ENCODE assay signal across 22 cellular contexts in genomic region chr9:68648164-68648563, GRCh38. TPM values are rescaled to one million over a fixed set of nuclear protein-coding genes. Genes with fewer than 3 reads are reported as not detected.
DNase-seq lines count a peak whose midpoint lies in the region; ATAC-seq, FAIRE-seq and TF ChIP-seq lines count a peak whose summit lies in the region.
"Had no signal": no experiment of that assay in that cellular context is flagged by ENCODE, and none has a peak within 500 bp of the region (broad histone marks: within the 10 kb centered on the region; RNA-seq: fewer than 3 reads in every experiment).

No MANE protein-coding gene starts in this region.

- peaks cover 0 to 3% (median 0%) of the 10 kb centered on the region in 3 donors for H3K9me3 Mint-ChIP-seq in IgD-negative memory B cell
- no peaks in the 10 kb centered on the region for H3K9me3 Mint-ChIP-seq in neural crest cell
- H3K9me3 Mint-ChIP-seq: CD8-positive, alpha-beta memory T cell had no signal

- H3K36me3 ChIP-seq in PC-3 (ENCODE audit: low read depth, low read length) = no peaks in the 10 kb centered on the region
- H3K36me3 ChIP-seq in lower lobe of right lung = no peaks in the 10 kb centered on the region
- no peaks in the 10 kb centered on the region for H3K36me3 ChIP-seq in heart right ventricle
- H3K36me3 ChIP-seq: BE2C had no signal

- H3K27ac ChIP-seq in PC-3 (ENCODE audit: low read length) (peak overlapping the region; percentile 35; the same call in 1 of the 2 replicates), lower lobe of right lung (no peak overlapping the region), heart right ventricle (no peak overlapping the region)
- H3K27ac ChIP-seq: GM23248, HL-60 had no signal

- no peaks in the 10 kb centered on the region for H3K79me2 ChIP-seq in PC-3 (ENCODE audit: low read length)

- peaks cover 8% of the 10 kb centered on the region; the same call in 1 of the 2 replicates for H3K27me3 ChIP-seq in PC-3 (ENCODE audit: low read length)
- H3K27me3 ChIP-seq in lower lobe of right lung (ENCODE audit: low read depth) = no peaks in the 10 kb centered on the region
- H3K27me3 ChIP-seq in heart right ventricle = peaks cover 0 to 5% (median 0%) of the 10 kb centered on the region in 7 donors

- FAIRE-seq in endometrium (lab: Jason Lieb, UNC) = peak; percentile 74
- FAIRE-seq: G401.6 had no signal

- peak overlapping the region in 2 of 3 donors; percentile 17 to 51 for H3K27ac Mint-ChIP-seq in IgD-negative memory B cell
- peak overlapping the region; percentile 79 for H3K27ac Mint-ChIP-seq in neural crest cell (ENCODE audit: unreplicated experiment)
- H3K27ac Mint-ChIP-seq: CD4-positive, CD25-positive, alpha-beta regulatory T cell; CD8-positive, alpha-beta memory T cell had no signal

- H3K4me3 ChIP-seq in PC-3 (ENCODE audit: low read length) = no peak overlapping the region
- no peak overlapping the region for H3K4me3 ChIP-seq in lower lobe of right lung
- no peak overlapping the region for H3K4me3 ChIP-seq in heart right ventricle
- H3K4me3 ChIP-seq: GM23248 had no signal

- H3K4me1 Mint-ChIP-seq in IgD-negative memory B cell (peaks cover 35 to 72% (median 40%) of the 10 kb centered on the region in 3 donors), neural crest cell (peaks cover 5% of the 10 kb centered on the region)
- H3K4me1 Mint-ChIP-seq: CD4-positive, CD25-positive, alpha-beta regulatory T cell; CD8-positive, alpha-beta memory T cell had no signal

- H3K9ac ChIP-seq in PC-3 (ENCODE audit: low read length) = no peak overlapping the region
- H3K9ac ChIP-seq: GM23248 had no signal

- no TSS peak for BruUV-seq in PC-3 (replicated peaks; lab: Mats Ljungman, UMichigan)

- H3K9me3 ChIP-seq in PC-3 (ENCODE audit: low read length) (no peaks in the 10 kb centered on the region), lower lobe of right lung (no peaks in the 10 kb centered on the region), heart right ventricle (no peaks in the 10 kb centered on the region)
- H3K9me3 ChIP-seq: BE2C had no signal

- CTCF ChIA-PET in PC-3 (lab: Charles Lee) = no interaction called here

- POLR2A ChIA-PET in PC-3 (lab: Charles Lee; ENCODE audit: unreplicated experiment) = interaction anchor here (0.7 kb wide), 1 partner anchor 405 kb away, joined by 5 read pairs; no protein-coding TSS in a partner anchor

- no peaks in the 10 kb centered on the region for H4K20me1 ChIP-seq in PC-3 (ENCODE audit: low read length)

- no peak overlapping the region for H3K4me2 ChIP-seq in PC-3 (ENCODE audit: low read length)

- no peaks in the 10 kb centered on the region for H3F3A ChIP-seq in PC-3 (ENCODE audit: low read length, unreplicated experiment)

- H3K4me3 Mint-ChIP-seq in IgD-negative memory B cell (peak overlapping the region in 1 of 4 donors; percentile 28), neural crest cell (no peak overlapping the region)
- H3K4me3 Mint-ChIP-seq: CD4-positive, CD25-positive, alpha-beta regulatory T cell; CD8-positive, alpha-beta memory T cell had no signal

- WGBS in heart right ventricle, 2 donors = 92 to 93% methylated on average over 3 of the region's 3 CpGs

- ATAC-seq in PC-3 (peak; percentile 74), lower lobe of right lung (no peak), heart right ventricle (no peak)

- H3K27me3 Mint-ChIP-seq in IgD-negative memory B cell (peaks cover under 1% of the 10 kb centered on the region), neural crest cell (ENCODE audit: low read depth) (peaks cover 4% of the 10 kb centered on the region)

- DNase-seq in PC-3 (peak; percentile 9), neural crest cell (ENCODE audit: low read depth, low spot score) (no peak), lower lobe of right lung (no peak), OCI-M1 (lab: John Stamatoyannopoulos, UW) (no peak), NCI-H748 treated with DMSO at 0.1 percent for 48 hours (lab: John Stamatoyannopoulos, UW) (no peak), heart right ventricle (no peak)
- DNase-seq: BE2C; C1 segment of cervical spinal cord; CD4-positive, CD25-positive, alpha-beta regulatory T cell; CD8-positive, alpha-beta memory T cell; COR-L47; DMS 273 treated with DMSO at 0.1 percent for 48 hours; GM23248; HCEC 1CT; IMR-90 had no signal

- peaks cover 3% of the 10 kb centered on the region for H3K36me3 Mint-ChIP-seq in IgD-negative memory B cell
- H3K36me3 Mint-ChIP-seq in neural crest cell (ENCODE audit: low read depth) = no peaks in the 10 kb centered on the region
- H3K36me3 Mint-ChIP-seq: CD4-positive, CD25-positive, alpha-beta regulatory T cell; CD8-positive, alpha-beta memory T cell had no signal

- H3K9me2 ChIP-seq in PC-3 (replicated peaks; ENCODE audit: low read length) = no peaks in the 10 kb centered on the region

- no peak for TF ChIP-seq CTCF in PC-3 (conservative IDR thresholded peaks at IDR 0.05; ENCODE audit: low read depth, low read length)
- no peak for TF ChIP-seq CTCF in neural crest cell (conservative IDR thresholded peaks at IDR 0.05)
- no peak for TF ChIP-seq CTCF in lower lobe of right lung (IDR thresholded peaks at IDR 0.05)
- TF ChIP-seq CTCF in heart right ventricle (IDR thresholded peaks at IDR 0.05) = no peak

- no peak overlapping the region for H2AFZ ChIP-seq in PC-3 (ENCODE audit: low read length)
- H2AFZ ChIP-seq: GM23248 had no signal

- H3K4me1 ChIP-seq in PC-3 (ENCODE audit: insufficient read depth, low read length) = peaks cover 19% of the 10 kb centered on the region
- no peaks in the 10 kb centered on the region for H3K4me1 ChIP-seq in lower lobe of right lung
- no peaks in the 10 kb centered on the region for H3K4me1 ChIP-seq in heart right ventricle
- H3K4me1 ChIP-seq: BE2C had no signal

- intact Hi-C loops in PC-3 (cut with micrococcal nuclease) = no loop called here
- intact Hi-C loops in lower lobe of right lung (cut with DNase I) = no loop called here
- intact Hi-C loops in heart right ventricle (cut with DNase I) = no loop called here

RNA-seq across cellular contexts. Expression of gene PIP5K1B, which starts 56.9 kb away (rescaled TPM):
- polyA plus RNA-seq in IgD-negative memory B cell (5.0 TPM), heart right ventricle (10 to 100 TPM in 1 of 2 donors, 1 to 10 TPM in 1; 5.6 to 23.3 TPM)
- total RNA-seq in PC-3 (2014; rRNA removed) (0.29 TPM in 1 of 2 replicates, not detected in the other), neural crest cell (5.9 and 6.5 TPM in 2 replicates), lower lobe of right lung (35.9 TPM), heart right ventricle (10 to 100 TPM; 32.2 to 90.8 (median 49.7) TPM)
- total RNA-seq: A172, GM23248, H4, HT1080, IMR-90 had no signal
- polyA plus RNA-seq: CD8-positive, alpha-beta memory T cell; GM23248; IMR-90 had no signal
